In the genomic region with DNA sequence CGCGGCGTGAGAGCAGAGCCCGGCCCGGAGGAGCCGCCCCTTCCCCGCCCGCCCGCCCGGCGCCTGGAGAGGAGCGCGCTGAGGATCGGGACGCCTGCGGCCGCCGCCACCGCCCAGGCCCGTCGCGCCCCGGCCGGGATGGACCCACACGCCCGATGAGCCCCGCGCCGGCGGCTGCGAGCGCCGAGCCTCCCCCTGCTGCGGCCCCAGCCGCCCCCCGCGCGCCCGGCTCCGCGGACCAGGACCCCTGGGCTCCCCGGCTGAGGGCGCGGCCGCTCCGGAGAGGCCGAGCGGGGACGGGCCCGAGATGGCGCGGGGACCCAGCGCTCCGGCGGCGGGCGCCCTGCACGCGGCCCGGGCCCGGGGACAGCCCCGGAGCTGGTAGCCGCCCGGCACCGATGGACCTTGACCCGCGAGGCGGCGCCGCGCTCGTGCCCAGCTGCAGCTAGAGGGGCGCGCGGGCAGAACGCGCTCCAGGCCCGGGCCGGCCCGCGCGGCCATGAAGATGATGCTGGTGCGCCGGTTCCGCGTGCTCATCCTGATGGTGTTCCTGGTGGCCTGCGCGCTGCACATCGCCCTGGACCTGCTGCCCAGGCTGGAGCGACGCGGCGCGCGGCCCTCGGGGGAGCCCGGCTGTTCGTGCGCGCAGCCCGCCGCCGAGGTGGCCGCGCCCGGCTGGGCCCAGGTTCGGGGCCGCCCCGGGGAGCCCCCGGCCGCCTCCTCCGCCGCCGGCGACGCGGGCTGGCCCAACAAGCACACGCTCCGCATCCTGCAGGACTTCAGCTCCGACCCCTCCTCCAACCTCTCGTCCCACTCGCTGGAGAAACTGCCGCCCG, we compare ENCODE assay signal across 8 cellular contexts. TPM values are rescaled to one million over a fixed set of nuclear protein-coding genes. Genes with fewer than 3 reads are reported as not detected.
DNase-seq lines count a peak whose midpoint lies in the region; ATAC-seq and TF ChIP-seq lines count a peak whose summit lies in the region.

No MANE protein-coding gene starts in this region.

- TF ChIP-seq CTCF in AG04449 (IDR thresholded peaks at IDR 0.05; ENCODE audit: insufficient read depth, low read length, missing control alignments) (no peak), epithelial cell of proximal tubule (conservative IDR thresholded peaks at IDR 0.05; ENCODE audit: low read depth, low read length) (no peak)

- H3K36me3 Mint-ChIP-seq in naive thymus-derived CD8-positive, alpha-beta T cell = no peaks in the 10 kb centered on the region
- no peaks in the 10 kb centered on the region for H3K36me3 Mint-ChIP-seq in activated CD4-positive, alpha-beta T cell treated with anti-CD3 and anti-CD28 coated beads, Interleukin-2, amount 10 ng/mL, durations not matched to agents 24 days and 14 days (ENCODE audit: low read depth)

- peaks cover 3 to 7% (median 5%) of the 10 kb centered on the region in 4 donors for H3K4me1 Mint-ChIP-seq in naive thymus-derived CD8-positive, alpha-beta T cell
- no peaks in the 10 kb centered on the region for H3K4me1 Mint-ChIP-seq in activated CD4-positive, alpha-beta T cell treated with anti-CD3 and anti-CD28 coated beads, Interleukin-2, amount 10 ng/mL, durations not matched to agents 24 days and 14 days

- POLR2A ChIA-PET in AG04449 (lab: Yijun Ruan, JAX) = interaction anchor here (1.5 to 2.0 kb wide), 2 partner anchors 16 to 128 kb away, joined by 3 to 5 read pairs; no protein-coding TSS in a partner anchor
- POLR2A ChIA-PET in naive thymus-derived CD8-positive, alpha-beta T cell (lab: Charles Lee) = interaction anchor here (0.5 kb wide), 1 partner anchor 42 kb away, joined by 3 read pairs; no protein-coding TSS in a partner anchor

- no peak overlapping the region for H3K27ac Mint-ChIP-seq in naive thymus-derived CD8-positive, alpha-beta T cell
- no peak overlapping the region for H3K27ac Mint-ChIP-seq in activated CD4-positive, alpha-beta T cell treated with anti-CD3 and anti-CD28 coated beads, Interleukin-2, amount 10 ng/mL, durations not matched to agents 24 days and 14 days

- CTCF ChIA-PET in AG04449 (lab: Yijun Ruan, JAX) = interaction anchor here (1.0 to 2.2 kb wide), 6 partner anchors 8 to 131 kb away, joined by 3 to 14 read pairs (median 4); no protein-coding TSS in a partner anchor

- peaks cover 11 to 57% (median 25%) of the 10 kb centered on the region in 5 donors for H3K27me3 Mint-ChIP-seq in naive thymus-derived CD8-positive, alpha-beta T cell
- peaks cover 36% of the 10 kb centered on the region for H3K27me3 Mint-ChIP-seq in activated CD4-positive, alpha-beta T cell treated with anti-CD3 and anti-CD28 coated beads, Interleukin-2, amount 10 ng/mL, durations not matched to agents 24 days and 14 days

- peaks cover 0 to 3% (median 0%) of the 10 kb centered on the region in 9 donors for H3K9me3 Mint-ChIP-seq in naive thymus-derived CD8-positive, alpha-beta T cell
- H3K9me3 Mint-ChIP-seq in activated CD4-positive, alpha-beta T cell treated with anti-CD3 and anti-CD28 coated beads, Interleukin-2, amount 10 ng/mL, durations not matched to agents 24 days and 14 days = no peaks in the 10 kb centered on the region

- intact Hi-C loops in activated CD4-positive, alpha-beta T cell treated with anti-CD3 and anti-CD28 coated beads, Interleukin-2, amount 10 ng/mL, durations not matched to agents 24 days and 14 days (cut with micrococcal nuclease) = no loop called here

- peak overlapping the region in 2 of 10 donors; percentile 27 to 34 for H3K4me3 Mint-ChIP-seq in naive thymus-derived CD8-positive, alpha-beta T cell
- H3K4me3 Mint-ChIP-seq in activated CD4-positive, alpha-beta T cell treated with anti-CD3 and anti-CD28 coated beads, Interleukin-2, amount 10 ng/mL, durations not matched to agents 24 days and 14 days = no peak overlapping the region

- DNase-seq in AG04449 (ENCODE audit: low read depth, low spot score) = no peak
- DNase-seq in HuH-7.5 (ENCODE audit: low spot score) = peak; percentile 62
- no peak for DNase-seq in epithelial cell of proximal tubule (ENCODE audit: low read depth)
- no peak for DNase-seq in naive thymus-derived CD8-positive, alpha-beta T cell
- DNase-seq in activated CD4-positive, alpha-beta T cell treated with anti-CD3 and anti-CD28 coated beads, Interleukin-2, amount 10 ng/mL, durations not matched to agents 24 days and 14 days = no peak
- DNase-seq in NCI-H1436 treated with DMSO at 0.1 percent for 48 hours (lab: John Stamatoyannopoulos, UW) = no peak
- no peak for DNase-seq in OCI-M1 (lab: John Stamatoyannopoulos, UW)
- DNase-seq in 8988T = no peak

- ATAC-seq in naive thymus-derived CD8-positive, alpha-beta T cell = peak; percentile 9 to 21

- H3K4me3 ChIP-seq in AG04449 (ENCODE audit: low read depth, low read length) = peak overlapping the region; percentile 68
- peak overlapping the region; percentile 94 for H3K4me3 ChIP-seq in epithelial cell of proximal tubule (ENCODE audit: low read depth, low read length)

RNA-seq across cellular contexts. Expression of gene FAM20C, which starts 0.5 kb away (rescaled TPM):
- 84.2 and 85.0 TPM in 2 replicates for total RNA-seq in epithelial cell of proximal tubule
- under 1 TPM; 0.60 to 0.66 TPM for total RNA-seq in naive thymus-derived CD8-positive, alpha-beta T cell
- not detected for polyA plus RNA-seq in naive thymus-derived CD8-positive, alpha-beta T cell
- 0.88 and 1.0 TPM in 2 replicates for total RNA-seq in activated CD4-positive, alpha-beta T cell treated with anti-CD3 and anti-CD28 coated beads, Interleukin-2, amount 10 ng/mL, durations not matched to agents 24 days and 14 days

Comparison
In these comparisons a context has a peak if more than half of its experiments do, and no peak if none do; other contexts are left out.
1. RNA of gene FAM20C, which starts 0.5 kb away (total RNA-seq): 84.2 to 85.0 TPM in epithelial cell of proximal tubule; 0.88 to 1.0 TPM in activated CD4-positive, alpha-beta T cell treated with anti-CD3 and anti-CD28 coated beads, Interleukin-2, amount 10 ng/mL, durations not matched to agents 24 days and 14 days and 0.60 to 0.66 TPM in naive thymus-derived CD8-positive, alpha-beta T cell; every median in the first group is over 10 times any median in the second.